In the genomic region with DNA sequence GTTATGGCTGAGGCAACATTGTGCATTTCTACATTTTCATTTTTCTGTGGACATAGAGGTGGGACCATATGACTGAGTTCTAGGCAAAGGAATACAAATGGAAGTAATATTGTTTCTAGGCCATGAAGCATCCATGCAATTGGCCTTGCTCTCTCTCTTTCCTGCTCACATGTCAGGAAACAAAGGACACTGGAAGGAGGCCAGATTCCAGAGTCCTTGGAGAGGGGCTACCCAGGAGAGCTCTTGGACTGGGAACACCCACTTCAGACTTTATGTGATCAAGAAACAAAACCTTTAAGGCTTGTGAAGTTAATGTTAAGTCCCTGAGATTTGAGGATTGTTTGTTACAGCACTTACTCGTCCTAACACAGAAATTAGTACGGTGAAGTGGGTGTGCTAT, we compare ENCODE assay signal across 32 cellular contexts. TPM values are rescaled to one million over a fixed set of nuclear protein-coding genes. Genes with fewer than 3 reads are reported as not detected.
"Had no signal": no experiment of that assay in that cellular context is flagged by ENCODE, and none has a peak within 500 bp of the region (broad histone marks: within the 10 kb centered on the region; RNA-seq: fewer than 3 reads in every experiment).

No MANE protein-coding gene starts in this region.

- H3K9me3 Mint-ChIP-seq: stimulated activated effector memory CD8-positive, alpha-beta T cell treated with anti-CD3 and anti-CD28 coated beads, Interleukin-12 subunit alpha, Interleukin-12 subunit beta, amount 100 ng/mL, for 72 hours; stimulated activated naive CD8-positive, alpha-beta T cell treated with anti-CD3 and anti-CD28 coated beads, Interleukin-15, Interleukin-2, amounts not matched to agents 100 ng/mL and 50 ng/mL, for 24 hours; T-helper 2 cell treated with Interferon-gamma antibody and Interleukin-4, amounts not matched to agents 5 μg/mL and 100 μg/mL, for 36 hours had no signal

- H3K4me1 ChIP-seq: body of pancreas, colonic mucosa, heart right ventricle, left lung, right lobe of liver, uterus had no signal

- ATAC-seq: activated CD4-positive, alpha-beta T cell treated with anti-CD3 and anti-CD28 coated beads for 36 hours; activated T-cell treated with anti-CD3 and anti-CD28 coated beads, Interleukin-2, amount 50 U/mL, for 72 hours; body of pancreas; effector memory CD8-positive, alpha-beta T cell; heart right ventricle; left lung; mucosa of descending colon; natural killer cell treated with Interleukin-12 subunit alpha and Interleukin-12 subunit beta and Interleukin-15 and Interleukin-18, amount 100 ng/mL, for 72 hours; right lobe of liver; stimulated activated effector memory CD8-positive, alpha-beta T cell treated with anti-CD3 and anti-CD28 coated beads, Interleukin-12 subunit alpha, Interleukin-12 subunit beta, amount 100 ng/mL, for 72 hours had no signal

- H3K9me3 ChIP-seq: body of pancreas, colonic mucosa, heart right ventricle, left lung, mucosa of descending colon, right lobe of liver, thoracic aorta, uterus had no signal

- H3K27me3 ChIP-seq: body of pancreas, colonic mucosa, dorsolateral prefrontal cortex, heart right ventricle, left lung, right lobe of liver, uterus had no signal

- H3K27me3 Mint-ChIP-seq: activated CD4-positive, alpha-beta T cell treated with anti-CD3 and anti-CD28 coated beads for 36 hours; activated naive CD8-positive, alpha-beta T cell; effector memory CD8-positive, alpha-beta T cell; natural killer cell treated with Interleukin-12 subunit alpha and Interleukin-12 subunit beta and Interleukin-15 and Interleukin-18, amount 100 ng/mL, for 72 hours; stimulated activated naive CD8-positive, alpha-beta T cell treated with anti-CD3 and anti-CD28 coated beads, Interleukin-15, Interleukin-2, amounts not matched to agents 100 ng/mL and 50 ng/mL, for 24 hours; type B pancreatic cell had no signal

- H3K27ac ChIP-seq: body of pancreas, colonic mucosa, dorsolateral prefrontal cortex, heart right ventricle, left lung, right lobe of liver, thoracic aorta, uterus had no signal

- H3K36me3 ChIP-seq: colonic mucosa, heart right ventricle, left lung, right lobe of liver, thoracic aorta, uterus had no signal

- DNase-seq: activated CD4-positive, alpha-beta T cell treated with anti-CD3 and anti-CD28 coated beads for 36 hours; activated CD4-positive, alpha-beta T cell treated with anti-CD3 and anti-CD28 coated beads, Interleukin-2, amount 50 U/mL, for 4 hours; activated CD4-positive, CD25-positive, alpha-beta regulatory T cell; activated naive CD4-positive, alpha-beta T cell; activated T-cell treated with anti-CD3 and anti-CD28 coated beads for 4 hours; activated T-cell treated with anti-CD3 and anti-CD28 coated beads, Interleukin-2, amount 50 U/mL, for 72 hours; aorta; body of pancreas; cerebellar nuclear complex; colonic mucosa; dorsolateral prefrontal cortex; effector memory CD8-positive, alpha-beta T cell; foreskin fibroblast; heart right ventricle; left lung; mucosa of descending colon; right lobe of liver; stimulated activated CD4-positive, alpha-beta T cell treated with anti-CD3 and anti-CD28 coated beads, Interleukin-4, amount 100 ng/mL, for 24 hours; T-helper 1 cell; uterus had no signal

- H3K27ac Mint-ChIP-seq: activated CD4-positive, alpha-beta T cell treated with anti-CD3 and anti-CD28 coated beads for 36 hours; activated naive CD8-positive, alpha-beta T cell; activated T-cell treated with anti-CD3 and anti-CD28 coated beads, Interleukin-2, amount 50 U/mL, for 72 hours; effector memory CD8-positive, alpha-beta T cell; natural killer cell treated with Interleukin-12 subunit alpha and Interleukin-12 subunit beta and Interleukin-15 and Interleukin-18, amount 100 ng/mL, for 72 hours; stimulated activated effector memory CD8-positive, alpha-beta T cell treated with anti-CD3 and anti-CD28 coated beads, Interleukin-12 subunit alpha, Interleukin-12 subunit beta, amount 100 ng/mL, for 72 hours; stimulated activated naive CD8-positive, alpha-beta T cell treated with anti-CD3 and anti-CD28 coated beads, Interleukin-15, Interleukin-2, amounts not matched to agents 100 ng/mL and 50 ng/mL, for 24 hours; T-helper 2 cell treated with Interferon-gamma antibody and Interleukin-4, amounts not matched to agents 5 μg/mL and 100 μg/mL, for 36 hours; type B pancreatic cell had no signal

- H3K4me3 ChIP-seq: body of pancreas, colonic mucosa, dorsolateral prefrontal cortex, heart right ventricle, left lung, lung, mucosa of descending colon, right lobe of liver, thoracic aorta, uterus had no signal

- H3K4me1 Mint-ChIP-seq: activated CD4-positive, alpha-beta T cell treated with anti-CD3 and anti-CD28 coated beads for 36 hours; stimulated activated effector memory CD8-positive, alpha-beta T cell treated with anti-CD3 and anti-CD28 coated beads, Interleukin-12 subunit alpha, Interleukin-12 subunit beta, amount 100 ng/mL, for 72 hours had no signal

- H3K36me3 Mint-ChIP-seq: activated naive CD8-positive, alpha-beta T cell; natural killer cell treated with Interleukin-12 subunit alpha and Interleukin-12 subunit beta and Interleukin-15 and Interleukin-18, amount 100 ng/mL, for 72 hours; stimulated activated effector memory CD8-positive, alpha-beta T cell treated with anti-CD3 and anti-CD28 coated beads, Interleukin-12 subunit alpha, Interleukin-12 subunit beta, amount 100 ng/mL, for 72 hours; type B pancreatic cell had no signal

- H3K4me3 Mint-ChIP-seq: activated CD4-positive, alpha-beta T cell treated with anti-CD3 and anti-CD28 coated beads for 36 hours; activated naive CD8-positive, alpha-beta T cell; activated T-cell treated with anti-CD3 and anti-CD28 coated beads, Interleukin-2, amount 50 U/mL, for 72 hours; effector memory CD8-positive, alpha-beta T cell; natural killer cell treated with Interleukin-12 subunit alpha and Interleukin-12 subunit beta and Interleukin-15 and Interleukin-18, amount 100 ng/mL, for 72 hours; stimulated activated effector memory CD8-positive, alpha-beta T cell treated with anti-CD3 and anti-CD28 coated beads, Interleukin-12 subunit alpha, Interleukin-12 subunit beta, amount 100 ng/mL, for 72 hours; stimulated activated naive CD8-positive, alpha-beta T cell treated with anti-CD3 and anti-CD28 coated beads, Interleukin-15, Interleukin-2, amounts not matched to agents 100 ng/mL and 50 ng/mL, for 24 hours; T-helper 2 cell treated with Interferon-gamma antibody and Interleukin-4, amounts not matched to agents 5 μg/mL and 100 μg/mL, for 36 hours; type B pancreatic cell had no signal

RNA-seq across cellular contexts. Expression of a gene that starts 32.8 kb away (rescaled TPM):
- total RNA-seq: activated CD4-positive, alpha-beta T cell treated with anti-CD3 and anti-CD28 coated beads for 36 hours; activated T-cell treated with anti-CD3 and anti-CD28 coated beads, Interleukin-2, amount 50 U/mL, for 72 hours; glomerular endothelial cell; mesenteric fat pad; myocyte; natural killer cell treated with Interleukin-12 subunit alpha and Interleukin-12 subunit beta and Interleukin-15 and Interleukin-18, amount 100 ng/mL, for 72 hours; osteoblast had no signal
